ENCODE assay signal across 31 cellular contexts in the genomic region with DNA sequence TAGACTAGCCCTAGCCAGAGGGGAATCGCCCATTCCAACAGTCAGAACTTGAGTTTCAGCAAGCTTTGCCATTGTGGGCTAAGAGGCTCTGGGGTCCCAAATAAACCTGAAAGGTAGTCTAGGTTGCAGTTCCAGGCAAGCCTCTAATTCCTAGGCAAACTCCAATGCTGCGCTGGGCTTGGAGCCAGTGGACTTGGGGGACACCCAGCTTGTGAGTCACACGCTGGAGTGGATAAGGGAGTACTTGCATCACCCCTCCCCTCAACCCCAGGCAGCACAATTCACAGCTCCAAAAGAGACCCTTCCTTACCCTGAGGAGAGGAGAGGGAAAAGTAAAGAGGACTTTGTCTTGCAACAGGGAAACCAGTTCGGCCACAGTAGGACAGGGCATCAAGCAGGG.
"Had no signal": no experiment of that assay in that cellular context is flagged by ENCODE, and none has a peak within 500 bp of the region (broad histone marks: within the 10 kb centered on the region; RNA-seq: fewer than 3 reads in every experiment).

No MANE protein-coding gene starts in this region.

- ATAC-seq: activated CD4-positive, alpha-beta T cell treated with anti-CD3 and anti-CD28 coated beads for 36 hours; activated CD4-positive, CD25-positive, alpha-beta regulatory T cell treated with anti-CD3 and anti-CD28 coated beads, Interleukin-2, amount 50 U/mL, for 24 hours; activated CD8-positive, alpha-beta T cell treated with anti-CD3 and anti-CD28 coated beads, Interleukin-2, amount 10 ng/mL, durations not matched to agents 7 days and 5 days; activated naive CD4-positive, alpha-beta T cell treated with anti-CD3 and anti-CD28 coated beads, Interleukin-2, amount 50 U/mL, for 72 hours; activated T-cell treated with anti-CD3 and anti-CD28 coated beads, Interleukin-2, amount 50 U/mL, for 4 hours; PC-3; WTC11 had no signal

- H3K9me3 ChIP-seq: SJSA1, SK-N-SH had no signal

- H3K36me3 Mint-ChIP-seq: brain had no signal

- H3K36me3 ChIP-seq: adrenal gland, Peyer's patch, SJSA1 had no signal

- H3K27ac Mint-ChIP-seq: activated CD4-positive, alpha-beta T cell treated with anti-CD3 and anti-CD28 coated beads for 36 hours; activated CD4-positive, alpha-beta T cell treated with anti-CD3 and anti-CD28 coated beads, Interleukin-2, amount 10 ng/mL, durations not matched to agents 7 days and 5 days; activated CD8-positive, alpha-beta T cell treated with anti-CD3 and anti-CD28 coated beads, Interleukin-2, amount 10 ng/mL, durations not matched to agents 7 days and 5 days; activated naive CD4-positive, alpha-beta T cell treated with anti-CD3 and anti-CD28 coated beads for 36 hours; activated naive CD4-positive, alpha-beta T cell treated with anti-CD3 and anti-CD28 coated beads, Interleukin-2, amount 50 U/mL, for 72 hours; activated T-helper 1 cell treated with anti-CD3 and anti-CD28 coated beads, Interleukin-12 subunit alpha, Interleukin-12 subunit beta, Interleukin-2, Interleukin-4 antibody, amounts not matched to agents 30 ng/mL and 10 ng/mL and 1 ng/mL, durations not matched to agents 14 hours and 24 hours and 36 hours; brain; T-helper 1 cell treated with Interleukin-12 subunit alpha and Interleukin-12 subunit beta and Interleukin-4 antibody, amounts not matched to agents 30 μg/mL and 1 μg/mL, for 36 hours; T-helper 2 cell treated with Interferon-gamma antibody and Interleukin-4, amounts not matched to agents 5 μg/mL and 100 μg/mL, for 36 hours; WTC11 had no signal

- H3K9ac ChIP-seq: SK-N-SH had no signal

- H3K27ac ChIP-seq: adrenal gland, Peyer's patch, SJSA1 had no signal

- H3K4me3 ChIP-seq: adrenal gland, Peyer's patch, SJSA1 had no signal

- H3K4me1 Mint-ChIP-seq: activated CD4-positive, alpha-beta T cell treated with anti-CD3 and anti-CD28 coated beads for 36 hours; activated CD4-positive, alpha-beta T cell treated with anti-CD3 and anti-CD28 coated beads, Interleukin-2, amount 10 ng/mL, durations not matched to agents 7 days and 5 days; brain; WTC11 had no signal

- H3K4me3 Mint-ChIP-seq: activated CD4-positive, alpha-beta T cell treated with anti-CD3 and anti-CD28 coated beads for 36 hours; activated CD4-positive, alpha-beta T cell treated with anti-CD3 and anti-CD28 coated beads, Interleukin-2, amount 10 ng/mL, durations not matched to agents 7 days and 5 days; activated CD8-positive, alpha-beta T cell treated with anti-CD3 and anti-CD28 coated beads, Interleukin-2, amount 10 ng/mL, durations not matched to agents 7 days and 5 days; activated naive CD4-positive, alpha-beta T cell treated with anti-CD3 and anti-CD28 coated beads for 36 hours; activated T-cell treated with anti-CD3 and anti-CD28 coated beads, Interleukin-2, amount 50 U/mL, for 4 hours; activated T-helper 1 cell treated with anti-CD3 and anti-CD28 coated beads, Interleukin-12 subunit alpha, Interleukin-12 subunit beta, Interleukin-2, Interleukin-4 antibody, amounts not matched to agents 30 ng/mL and 10 ng/mL and 1 ng/mL, durations not matched to agents 14 hours and 24 hours and 36 hours; brain; T-helper 1 cell treated with Interleukin-12 subunit alpha and Interleukin-12 subunit beta and Interleukin-4 antibody, amounts not matched to agents 30 μg/mL and 1 μg/mL, for 36 hours; T-helper 2 cell treated with Interferon-gamma antibody and Interleukin-4, amounts not matched to agents 5 μg/mL and 100 μg/mL, for 36 hours; WTC11 had no signal

- H3K4me1 ChIP-seq: adrenal gland, Peyer's patch, SJSA1 had no signal

- H3K4me2 ChIP-seq: SK-N-SH had no signal

- H3K27me3 ChIP-seq: adrenal gland, Peyer's patch, SJSA1 had no signal

- DNase-seq: activated CD4-positive, alpha-beta T cell treated with anti-CD3 and anti-CD28 coated beads for 36 hours; activated CD4-positive, alpha-beta T cell treated with anti-CD3 and anti-CD28 coated beads, Interleukin-2, amount 10 ng/mL, durations not matched to agents 7 days and 5 days; activated CD4-positive, alpha-beta T cell treated with anti-CD3 and anti-CD28 coated beads, Interleukin-2, amount 50 U/mL, for 48 hours; activated CD8-positive, alpha-beta T cell treated with anti-CD3 and anti-CD28 coated beads, Interleukin-2, amount 10 ng/mL, durations not matched to agents 7 days and 5 days; activated gamma-delta T cell treated with Interleukin-2 at 50 U/mL for 16 hours; activated naive CD4-positive, alpha-beta T cell treated with anti-CD3 and anti-CD28 coated beads for 36 hours; activated T-cell treated with anti-CD3 and anti-CD28 coated beads, Interleukin-2, amount 50 U/mL, for 4 hours; adrenal gland; central memory CD4-positive, alpha-beta T cell; NCI-H1105; NCI-H1417 treated with DMSO at 0.1 percent for 48 hours; NCI-H187 treated with DMSO at 0.1 percent for 48 hours; NCI-H2081; NCI-H2171 treated with DMSO at 0.1 percent for 48 hours; NCI-H345; NCI-H526; NCI-H748 treated with DMSO at 0.1 percent for 48 hours; NK-92 treated with Interleukin-12 subunit alpha and Interleukin-12 subunit beta, amount 100 ng/mL, for 24 hours; PC-3; Peyer's patch; RPMI8226; SHP77 treated with DMSO at 0.1 percent for 48 hours; SK-N-SH had no signal

- H3K9me2 ChIP-seq: SK-N-SH had no signal
